Comparison of ENCODE assay signal across 11 cellular contexts in genomic region chr3:128734523-128735189, GRCh38. TPM values are rescaled to one million over a fixed set of nuclear protein-coding genes. Genes with fewer than 3 reads are reported as not detected.
DNase-seq lines count a peak whose midpoint lies in the region; ATAC-seq and TF ChIP-seq lines count a peak whose summit lies in the region.
"Had no signal": no experiment of that assay in that cellular context is flagged by ENCODE, and none has a peak within 500 bp of the region (broad histone marks: within the 10 kb centered on the region; RNA-seq: fewer than 3 reads in every experiment).

No MANE protein-coding gene starts in this region.

- no peaks in the 10 kb centered on the region for H3K9me3 Mint-ChIP-seq in activated CD4-positive, alpha-beta T cell treated with anti-CD3 and anti-CD28 coated beads, Interleukin-2, amount 10 ng/mL, durations not matched to agents 24 days and 14 days

- TF ChIP-seq CTCF in RWPE2 (IDR thresholded peaks at IDR 0.05; ENCODE audit: poor library complexity, severe bottlenecking) = no peak

- H3K79me1 ChIP-seq in trophoblast cell (ENCODE audit: low read length) = no peaks in the 10 kb centered on the region

- no peaks in the 10 kb centered on the region for H3K9me3 ChIP-seq in RWPE2 (ENCODE audit: severe bottlenecking)
- H3K9me3 ChIP-seq in trophoblast cell (ENCODE audit: insufficient read depth, low read depth, low read length) = no peaks in the 10 kb centered on the region
- H3K9me3 ChIP-seq: A549 had no signal

- H4K12ac ChIP-seq in trophoblast cell (ENCODE audit: low read depth, low read length) = no peak overlapping the region

- H3K4me1 ChIP-seq in RWPE2 (ENCODE audit: insufficient read depth, poor library complexity, severe bottlenecking) (peaks cover 26% of the 10 kb centered on the region), trophoblast cell (ENCODE audit: control insufficient read depth in 1 of 2, insufficient read depth in 2 of 2, low read length in 2 of 2) (no peaks in the 10 kb centered on the region)

- H3K4me2 ChIP-seq in trophoblast cell (ENCODE audit: low read length) = no peak overlapping the region
- H3K4me2 ChIP-seq: A549 had no signal

- H3K27me3 Mint-ChIP-seq in activated CD4-positive, alpha-beta T cell treated with anti-CD3 and anti-CD28 coated beads, Interleukin-2, amount 10 ng/mL, durations not matched to agents 24 days and 14 days = no peaks in the 10 kb centered on the region

- ATAC-seq in GM21390 (IDR thresholded peaks at IDR 0.05; ENCODE audit: unreplicated experiment) (peak; percentile 57), RWPE2 (ENCODE audit: low read depth) (no peak), GM21367 (IDR thresholded peaks at IDR 0.05; ENCODE audit: unreplicated experiment) (no peak), GM21786 (IDR thresholded peaks at IDR 0.05; ENCODE audit: unreplicated experiment) (no peak)
- ATAC-seq: A549 had no signal

- H3K4me3 ChIP-seq in RWPE2 (ENCODE audit: severe bottlenecking) (no peak overlapping the region), trophoblast cell (ENCODE audit: low read depth, low read length) (no peak overlapping the region)
- H3K4me3 ChIP-seq: A549 had no signal

- no peak overlapping the region for H2BK120ac ChIP-seq in trophoblast cell (ENCODE audit: insufficient read depth, low read length, poor library complexity)

- peaks cover 44% of the 10 kb centered on the region for H3K36me3 Mint-ChIP-seq in activated CD4-positive, alpha-beta T cell treated with anti-CD3 and anti-CD28 coated beads, Interleukin-2, amount 10 ng/mL, durations not matched to agents 24 days and 14 days (ENCODE audit: low read depth)

- H3K27ac ChIP-seq in RWPE2 (ENCODE audit: poor library complexity, severe bottlenecking) (peak overlapping the region; percentile 53), trophoblast cell (ENCODE audit: low read depth, low read length) (no peak overlapping the region)
- H3K27ac ChIP-seq: A549 had no signal

- no peak overlapping the region for H2BK12ac ChIP-seq in trophoblast cell (ENCODE audit: low read length)

- peak overlapping the region; percentile 20 for H3K27ac Mint-ChIP-seq in activated CD4-positive, alpha-beta T cell treated with anti-CD3 and anti-CD28 coated beads, Interleukin-2, amount 10 ng/mL, durations not matched to agents 24 days and 14 days

- H3K36me3 ChIP-seq in RWPE2 (ENCODE audit: low read depth) (peaks cover 60% of the 10 kb centered on the region), trophoblast cell (ENCODE audit: control insufficient read depth in 1 of 2, insufficient read depth in 2 of 2, low read length in 2 of 2) (no peaks in the 10 kb centered on the region)

- intact Hi-C loops in activated CD4-positive, alpha-beta T cell treated with anti-CD3 and anti-CD28 coated beads, Interleukin-2, amount 10 ng/mL, durations not matched to agents 24 days and 14 days (cut with micrococcal nuclease) = no loop called here

- H3K23ac ChIP-seq in trophoblast cell (ENCODE audit: low read length) = no peak overlapping the region

- no peak overlapping the region for H2AK5ac ChIP-seq in trophoblast cell (ENCODE audit: low read length)

- H3K14ac ChIP-seq in trophoblast cell (ENCODE audit: low read length) = no peak overlapping the region

- no peak overlapping the region for H2BK5ac ChIP-seq in trophoblast cell (ENCODE audit: low read depth, low read length, poor library complexity)

- no peak overlapping the region for H3K18ac ChIP-seq in trophoblast cell (ENCODE audit: low read length)

- no peak overlapping the region for H4K8ac ChIP-seq in trophoblast cell (ENCODE audit: low read depth, low read length)

- WGBS in trophoblast cell (ENCODE audit: extremely low coverage, insufficient coverage, insufficient read length) = no CpG with 5 or more reads among the region's 3 CpGs

- in situ Hi-C loops in KBM-7 (cut with MboI; ENCODE audit: low pct_unique_long_range_greater_than_20kb, low sequenced_read_pairs) = no loop called here

- no peak overlapping the region for H4K91ac ChIP-seq in trophoblast cell (ENCODE audit: low read depth, low read length)

- no peak overlapping the region for H3K4me3 Mint-ChIP-seq in activated CD4-positive, alpha-beta T cell treated with anti-CD3 and anti-CD28 coated beads, Interleukin-2, amount 10 ng/mL, durations not matched to agents 24 days and 14 days

- H3K79me2 ChIP-seq in trophoblast cell (ENCODE audit: control insufficient read depth, insufficient read depth, low read length, poor library complexity) = peaks cover 16% of the 10 kb centered on the region

- no peak overlapping the region for H2AFZ ChIP-seq in trophoblast cell (ENCODE audit: insufficient read depth, low read length, poor library complexity)

- peak overlapping the region; percentile 67 for H3K4ac ChIP-seq in trophoblast cell (ENCODE audit: low read depth, low read length)

- no peak overlapping the region for H3K9ac ChIP-seq in trophoblast cell (ENCODE audit: low read length)

- peaks cover 48% of the 10 kb centered on the region for H3K4me1 Mint-ChIP-seq in activated CD4-positive, alpha-beta T cell treated with anti-CD3 and anti-CD28 coated beads, Interleukin-2, amount 10 ng/mL, durations not matched to agents 24 days and 14 days

- no peak for DNase-seq in activated CD4-positive, alpha-beta T cell treated with anti-CD3 and anti-CD28 coated beads, Interleukin-2, amount 10 ng/mL, durations not matched to agents 24 days and 14 days
- no peak for DNase-seq in activated CD4-positive, alpha-beta T cell treated with anti-CD3 and anti-CD28 coated beads for 4 hours
- DNase-seq in RWPE2 (ENCODE audit: low spot score) (no peak), trophoblast cell (no peak), KBM-7 (no peak)
- DNase-seq: central memory CD4-positive, alpha-beta T cell; NCI-H1694 treated with DMSO at 0.1 percent for 48 hours had no signal

- H3K27me3 ChIP-seq in RWPE2 (ENCODE audit: insufficient read depth, poor library complexity, severe bottlenecking) = no peaks in the 10 kb centered on the region
- H3K27me3 ChIP-seq in trophoblast cell (ENCODE audit: insufficient read depth, low read length) = no peaks in the 10 kb centered on the region

RNA-seq across cellular contexts. Expression of gene RAB7A, which starts 8.7 kb away (rescaled TPM):
- 338 and 361 TPM in 2 replicates for total RNA-seq in activated CD4-positive, alpha-beta T cell treated with anti-CD3 and anti-CD28 coated beads, Interleukin-2, amount 10 ng/mL, durations not matched to agents 24 days and 14 days
- 236 and 247 TPM in 2 replicates for polyA plus RNA-seq in trophoblast cell (2013)
